ENCODE assay signal across 1 cellular context in the genomic region with DNA sequence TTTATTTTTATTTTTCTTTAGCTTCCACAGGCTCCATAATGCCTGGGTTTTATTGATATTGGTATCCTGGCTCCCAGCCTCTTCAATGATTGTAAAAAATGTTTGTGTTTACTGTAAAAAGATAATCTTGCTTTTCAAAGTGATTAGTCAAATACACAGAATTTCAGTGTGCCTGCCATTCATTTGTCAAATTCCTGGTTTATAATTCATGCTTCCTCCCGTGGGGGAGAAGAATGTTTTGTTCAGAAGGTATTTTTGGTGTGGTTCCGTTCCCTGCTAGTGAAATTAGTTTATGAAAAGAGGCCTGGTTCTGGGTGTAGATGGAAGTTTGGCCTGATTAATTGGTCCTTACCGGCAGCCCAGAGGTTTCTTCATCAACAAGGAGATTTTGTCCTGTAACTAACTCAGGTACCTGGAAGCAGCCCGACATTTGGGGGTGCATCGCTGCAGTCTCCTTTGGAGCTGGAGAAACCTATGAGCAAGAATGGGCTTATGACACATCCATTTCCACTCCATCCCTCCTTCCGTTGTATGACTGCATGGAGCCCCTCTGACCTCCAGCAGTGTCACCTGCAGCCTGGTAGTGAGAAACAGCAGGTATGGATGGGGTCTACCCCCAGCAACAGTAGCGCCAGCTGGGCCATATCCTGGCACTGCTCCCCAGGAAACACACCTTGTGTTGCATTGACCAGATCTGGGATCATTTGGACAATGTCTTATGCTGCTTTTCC.
TF ChIP-seq lines count a peak whose summit lies in the region.

No MANE protein-coding gene starts in this region.

TF ChIP-seq in IMR-90, 13 proteins besides CTCF, POLR2A, EP300 and RAD21:
- no peak for TF ChIP-seq MXI1 (IDR thresholded peaks at IDR 0.05; ENCODE audit: borderline replicate concordance, low read depth, low read length)
- no peak for TF ChIP-seq CHD1 (IDR thresholded peaks at IDR 0.05; ENCODE audit: low read depth, low read length)
- TF ChIP-seq, protein P1, sequence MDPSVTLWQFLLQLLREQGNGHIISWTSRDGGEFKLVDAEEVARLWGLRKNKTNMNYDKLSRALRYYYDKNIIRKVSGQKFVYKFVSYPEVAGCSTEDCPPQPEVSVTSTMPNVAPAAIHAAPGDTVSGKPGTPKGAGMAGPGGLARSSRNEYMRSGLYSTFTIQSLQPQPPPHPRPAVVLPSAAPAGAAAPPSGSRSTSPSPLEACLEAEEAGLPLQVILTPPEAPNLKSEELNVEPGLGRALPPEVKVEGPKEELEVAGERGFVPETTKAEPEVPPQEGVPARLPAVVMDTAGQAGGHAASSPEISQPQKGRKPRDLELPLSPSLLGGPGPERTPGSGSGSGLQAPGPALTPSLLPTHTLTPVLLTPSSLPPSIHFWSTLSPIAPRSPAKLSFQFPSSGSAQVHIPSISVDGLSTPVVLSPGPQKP (IDR thresholded peaks at IDR 0.05; ENCODE audit: borderline replicate concordance, low read depth, low read length), result no peak
- no peak for TF ChIP-seq MAFK (IDR thresholded peaks at IDR 0.05; ENCODE audit: low read depth, low read length)
